8 cellular contexts compared by ENCODE assay signal in the genomic region with DNA sequence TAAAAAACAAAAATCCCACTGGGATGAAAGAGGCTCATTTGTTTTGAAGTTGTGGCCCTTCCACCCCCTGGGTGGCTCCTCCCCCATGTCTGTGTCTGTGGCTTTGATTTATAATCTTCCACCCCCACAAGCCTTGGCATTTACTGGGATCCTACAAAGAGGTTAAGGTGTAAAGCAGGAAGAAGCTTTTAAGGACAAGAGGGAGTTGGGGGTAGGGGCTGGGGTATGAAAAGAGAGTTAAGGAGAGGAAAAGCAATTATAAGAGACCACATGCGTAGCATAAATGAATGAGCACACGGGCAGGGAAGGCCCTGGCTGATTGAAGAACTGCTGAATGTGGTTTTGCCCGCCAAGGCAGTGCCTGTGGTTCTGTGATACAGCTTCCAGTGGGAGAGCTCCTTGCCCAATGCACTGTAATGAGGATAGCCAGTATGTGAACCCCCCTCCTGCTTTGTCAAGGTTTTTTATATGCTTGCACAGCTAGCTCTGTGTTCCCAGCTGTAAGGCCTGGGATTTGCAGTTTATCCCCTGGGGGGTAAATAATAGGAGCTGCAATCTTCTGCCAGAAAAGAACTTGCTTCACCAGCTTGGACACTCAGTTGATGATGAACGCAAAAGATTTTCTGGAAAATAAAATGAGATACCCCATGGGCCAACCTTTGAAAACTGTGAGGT. TPM values are rescaled to one million over a fixed set of nuclear protein-coding genes. Genes with fewer than 3 reads are reported as not detected.
DNase-seq lines count a peak whose midpoint lies in the region; ATAC-seq and TF ChIP-seq lines count a peak whose summit lies in the region.

No MANE protein-coding gene starts in this region.

- no peaks in the 10 kb centered on the region for H3K36me3 ChIP-seq in mammary epithelial cell (ENCODE audit: insufficient read depth, low read length)
- H3K36me3 ChIP-seq in lower lobe of right lung = no peaks in the 10 kb centered on the region
- H3K36me3 ChIP-seq in vagina = no peaks in the 10 kb centered on the region

- H3K27ac ChIP-seq in mammary epithelial cell (ENCODE audit: insufficient read depth, low read depth, low read length) = peak overlapping the region; percentile 60
- peak overlapping the region; percentile 79 for H3K27ac ChIP-seq in lower lobe of right lung
- peak overlapping the region; percentile 80 for H3K27ac ChIP-seq in vagina

- no peaks in the 10 kb centered on the region for H3K27me3 ChIP-seq in mammary epithelial cell (ENCODE audit: insufficient read depth, low read length)
- H3K27me3 ChIP-seq in lower lobe of right lung (ENCODE audit: low read depth) = no peaks in the 10 kb centered on the region
- no peaks in the 10 kb centered on the region for H3K27me3 ChIP-seq in vagina

- no peak overlapping the region for H3K9ac ChIP-seq in mammary epithelial cell (ENCODE audit: insufficient read depth, low read length)

- peak; percentile 64 for DNase-seq in Right ventricle myocardium inferior (ENCODE audit: missing footprints)
- no peak for DNase-seq in cardiac septum (ENCODE audit: low spot score)
- DNase-seq in mammary epithelial cell = peak; percentile 28
- no peak for DNase-seq in lower lobe of right lung
- DNase-seq in vagina (ENCODE audit: extremely low spot score in 2 of 2) = no peak
- DNase-seq in stimulated activated naive CD4-positive, alpha-beta T cell (lab: John Stamatoyannopoulos, UW) = no peak

- TF ChIP-seq CTCF in mammary epithelial cell (conservative IDR thresholded peaks at IDR 0.05 in 1 of 2, IDR thresholded peaks at IDR 0.05 in 1 of 2; ENCODE audit: extremely low read depth in 1 of 2, insufficient read depth in 1 of 2, low read depth in 1 of 2, low read length in 2 of 2) (no peak), lower lobe of right lung (IDR thresholded peaks at IDR 0.05) (no peak), vagina (IDR thresholded peaks at IDR 0.05) (no peak)

- no peak overlapping the region for H3K4me2 ChIP-seq in mammary epithelial cell (ENCODE audit: insufficient read depth, low read depth, low read length)

- BruUV-seq in mammary epithelial cell (replicated peaks; lab: Mats Ljungman, UMichigan) = no TSS peak

- no peak for TF ChIP-seq POLR2A in vagina (IDR thresholded peaks at IDR 0.05)

- intact Hi-C loops in Right ventricle myocardium inferior (cut with DNase I) (loop anchor here (5.0 kb wide), 2 partner anchors 57 to 453 kb away; no protein-coding TSS in a partner anchor), cardiac septum (cut with DNase I) (no loop called here), mammary epithelial cell (cut with micrococcal nuclease) (no loop called here), lower lobe of right lung (cut with DNase I) (no loop called here), vagina (cut with DNase I) (no loop called here)

- in situ Hi-C loops in mammary epithelial cell (cut with MboI; ENCODE audit: low sequenced_read_pairs in 2 of 2) = loop anchor here in 1 of 2 donors (10.0 kb wide), 1 partner anchor 55 kb away; no protein-coding TSS in a partner anchor

- H3K4me3 ChIP-seq in mammary epithelial cell (replicated peaks in 1 of 3; ENCODE audit: insufficient read depth in 1 of 3, low read depth in 2 of 3, low read length in 3 of 3) = no peak overlapping the region
- H3K4me3 ChIP-seq in lower lobe of right lung = no peak overlapping the region
- H3K4me3 ChIP-seq in vagina = no peak overlapping the region

- H4K20me1 ChIP-seq in mammary epithelial cell (ENCODE audit: insufficient read depth, low read length) = no peaks in the 10 kb centered on the region

- H3K9me3 ChIP-seq in mammary epithelial cell (replicated peaks; ENCODE audit: insufficient read depth, low read length) = no peaks in the 10 kb centered on the region
- no peaks in the 10 kb centered on the region for H3K9me3 ChIP-seq in lower lobe of right lung
- no peaks in the 10 kb centered on the region for H3K9me3 ChIP-seq in vagina

- H3K4me1 ChIP-seq in mammary epithelial cell (ENCODE audit: insufficient read depth, low read length) (peaks cover 46% of the 10 kb centered on the region), lower lobe of right lung (peaks cover 72% of the 10 kb centered on the region), vagina (peaks cover 80% of the 10 kb centered on the region)

- 13% methylated on average over 4 of the region's 4 CpGs for WGBS in mammary epithelial cell (ENCODE audit: low coverage, missing lambda C conversion rate)

- ATAC-seq in Right ventricle myocardium inferior (peak; percentile 45), lower lobe of right lung (no peak), GM21526 (IDR thresholded peaks at IDR 0.05; ENCODE audit: low FRiP score, unreplicated experiment) (no peak), HG03159 (IDR thresholded peaks at IDR 0.05; ENCODE audit: unreplicated experiment) (no peak)

- dilution Hi-C loops in mammary epithelial cell (cut with HindIII; ENCODE audit: low sequenced_read_pairs) = no loop called here

- CTCF ChIA-PET in mammary epithelial cell (lab: Charles Lee; ENCODE audit: low non-redundant PET) = no interaction called here

- H3K79me2 ChIP-seq in mammary epithelial cell (ENCODE audit: insufficient read depth, low read length) = peaks cover 31% of the 10 kb centered on the region

- H2AFZ ChIP-seq in mammary epithelial cell (ENCODE audit: low read depth, low read length) = no peak overlapping the region

RNA-seq across cellular contexts. Expression of a gene that starts 34.7 kb away (rescaled TPM):
- 35.1 TPM for total RNA-seq in Right ventricle myocardium inferior
- total RNA-seq in cardiac septum = 65.7 TPM
- total RNA-seq in mammary epithelial cell = 10 to 100 TPM; 41.2 to 72.2 TPM
- polyA plus RNA-seq in mammary epithelial cell = 2.4 TPM
- polyA minus RNA-seq in mammary epithelial cell = 57.9 TPM
- 88.2 TPM for total RNA-seq in lower lobe of right lung
- 98.7 TPM for total RNA-seq in vagina

Comparison
In these comparisons a context has a peak if more than half of its experiments do, and no peak if none do; other contexts are left out.
1. DNase-seq: peak in Right ventricle myocardium inferior (single experiment) and mammary epithelial cell (single experiment); none in cardiac septum (single experiment), lower lobe of right lung (single experiment), vagina (0 of 2) and stimulated activated naive CD4-positive, alpha-beta T cell (0 of 6).
2. Peak in every context shown above with its lines, with median percentiles within 50 percentile points of each other: H3K27ac ChIP-seq.